In genomic region chr10:63700209-63700934, GRCh38 we compare ENCODE assay signal across 8 cellular contexts.
DNase-seq lines count a peak whose midpoint lies in the region; ATAC-seq and TF ChIP-seq lines count a peak whose summit lies in the region.

No MANE protein-coding gene starts in this region.

- peak overlapping the region; percentile 15 for H3K4me3 Mint-ChIP-seq in MCF 10A (ENCODE audit: unreplicated experiment)
- H3K4me3 Mint-ChIP-seq in naive thymus-derived CD8-positive, alpha-beta T cell = no peak overlapping the region

- no peaks in the 10 kb centered on the region for H3K79me2 ChIP-seq in OCI-LY7 (ENCODE audit: insufficient read depth, low read depth, low read length)

- H3K27me3 ChIP-seq in mucosa of rectum (ENCODE audit: control insufficient read depth in 2 of 2, insufficient read depth in 2 of 2, low read length in 2 of 2) = no peaks in the 10 kb centered on the region

- no peak for ATAC-seq in naive thymus-derived CD8-positive, alpha-beta T cell
- no peak for ATAC-seq in HG03354 (IDR thresholded peaks at IDR 0.05; ENCODE audit: poor library complexity, severe bottlenecking, unreplicated experiment)
- no peak for ATAC-seq in GM18498 (IDR thresholded peaks at IDR 0.05; ENCODE audit: unreplicated experiment)

- DNase-seq in AG09309 (ENCODE audit: low read depth) (peak; percentile 95), HT1080 (ENCODE audit: low read depth) (peak; percentile 99), MCF 10A (ENCODE audit: unreplicated experiment) (peak; percentile 90), OCI-LY7 (ENCODE audit: low spot score) (no peak)
- DNase-seq in naive thymus-derived CD8-positive, alpha-beta T cell = no peak

- no peaks in the 10 kb centered on the region for H3K9me3 Mint-ChIP-seq in MCF 10A (ENCODE audit: unreplicated experiment)
- H3K9me3 Mint-ChIP-seq in naive thymus-derived CD8-positive, alpha-beta T cell = peaks cover 0 to 2% (median 0%) of the 10 kb centered on the region in 9 donors

- no peaks in the 10 kb centered on the region for H3K36me3 Mint-ChIP-seq in MCF 10A (ENCODE audit: insufficient read depth, unreplicated experiment)
- no peaks in the 10 kb centered on the region for H3K36me3 Mint-ChIP-seq in naive thymus-derived CD8-positive, alpha-beta T cell

- CTCF ChIA-PET in MCF 10A (lab: Yijun Ruan, JAX) (interaction anchor here (0.6 to 1.0 kb wide), 5 partner anchors 16 to 534 kb away, joined by 3 to 6 read pairs (median 3); no protein-coding TSS in a partner anchor), OCI-LY7 (lab: Charles Lee; ENCODE audit: unreplicated experiment) (no interaction called here)

- H3K9me3 ChIP-seq in mucosa of rectum (ENCODE audit: control insufficient read depth in 2 of 2, low read length in 2 of 2) = no peaks in the 10 kb centered on the region
- H3K9me3 ChIP-seq in OCI-LY7 (ENCODE audit: low read length) = no peaks in the 10 kb centered on the region

- H2AFZ ChIP-seq in OCI-LY7 (ENCODE audit: low read length) = no peak overlapping the region

- H3K27ac Mint-ChIP-seq in MCF 10A (ENCODE audit: low read depth, unreplicated experiment) = peak overlapping the region; percentile 91
- peak overlapping the region in 1 of 10 donors; percentile 4 for H3K27ac Mint-ChIP-seq in naive thymus-derived CD8-positive, alpha-beta T cell

- H3K36me3 ChIP-seq in mucosa of rectum (ENCODE audit: control insufficient read depth in 2 of 2, insufficient read depth in 2 of 2, low read length in 2 of 2) = no peaks in the 10 kb centered on the region
- H3K36me3 ChIP-seq in OCI-LY7 (ENCODE audit: insufficient read depth, low read length) = no peaks in the 10 kb centered on the region

- BruUV-seq in MCF 10A (replicated peaks; lab: Mats Ljungman, UMichigan) (TSS peak; percentile 75), OCI-LY7 (replicated peaks; lab: Mats Ljungman, UMichigan) (no TSS peak)

- TF ChIP-seq CTCF in AG09309 (IDR thresholded peaks at IDR 0.05; ENCODE audit: control insufficient read depth, insufficient read depth, low read depth, low read length, missing control alignments) (no peak), MCF 10A (IDR thresholded peaks at IDR 0.05; ENCODE audit: unreplicated experiment) (no peak), OCI-LY7 (conservative IDR thresholded peaks at IDR 0.05; ENCODE audit: low read length) (no peak)

- H3K4me1 Mint-ChIP-seq in MCF 10A (ENCODE audit: insufficient read depth, unreplicated experiment) = peaks cover 32% of the 10 kb centered on the region
- H3K4me1 Mint-ChIP-seq in naive thymus-derived CD8-positive, alpha-beta T cell = peaks cover 0 to 30% (median 0%) of the 10 kb centered on the region in 4 donors

- H3K9ac ChIP-seq in mucosa of rectum (ENCODE audit: low read depth in 1 of 2, low read length in 2 of 2) = peak overlapping the region in 1 of 2 donors; percentile 19

- no peak overlapping the region for H3K4me2 ChIP-seq in OCI-LY7 (ENCODE audit: low read length)

- intact Hi-C loops in MCF 10A (cut with micrococcal nuclease) = no loop called here
- intact Hi-C loops in OCI-LY7 (cut with micrococcal nuclease; ENCODE audit: unreplicated experiment) = no loop called here

- H3K27ac ChIP-seq in mucosa of rectum (ENCODE audit: low read depth in 2 of 2, low read length in 2 of 2) (peak overlapping the region; percentile 45 to 46), OCI-LY7 (ENCODE audit: low read depth, low read length, poor library complexity, severe bottlenecking) (no peak overlapping the region)

- peaks cover 0 to 5% of the 10 kb centered on the region in 2 donors for H3K4me1 ChIP-seq in mucosa of rectum (ENCODE audit: control insufficient read depth in 2 of 2, insufficient read depth in 2 of 2, low read length in 2 of 2)
- H3K4me1 ChIP-seq in OCI-LY7 (ENCODE audit: insufficient read depth, low read length, poor library complexity, severe bottlenecking) = peaks cover 45% of the 10 kb centered on the region

- POLR2A ChIA-PET in MCF 10A (lab: Yijun Ruan, JAX) = interaction anchor here (0.7 to 2.5 kb wide), 12 partner anchors 11 to 584 kb away, joined by 3 to 20 read pairs (median 4); no protein-coding TSS in a partner anchor
- POLR2A ChIA-PET in naive thymus-derived CD8-positive, alpha-beta T cell (lab: Charles Lee) = no interaction called here
- POLR2A ChIA-PET in OCI-LY7 (lab: Charles Lee) = interaction anchor here (0.6 to 1.0 kb wide), 3 partner anchors 12 to 79 kb away, joined by 3 read pairs; no protein-coding TSS in a partner anchor

- H3K4me3 ChIP-seq in AG09309 (ENCODE audit: control insufficient read depth, low read depth, low read length) (no peak overlapping the region), mucosa of rectum (ENCODE audit: low read length in 2 of 2) (no peak overlapping the region), OCI-LY7 (ENCODE audit: low read depth, low read length, poor library complexity, severe bottlenecking) (no peak overlapping the region)

- no peaks in the 10 kb centered on the region for H3K9me2 ChIP-seq in OCI-LY7 (ENCODE audit: insufficient read depth, low read length)

- H3K27me3 Mint-ChIP-seq in MCF 10A (ENCODE audit: insufficient read depth, unreplicated experiment) = no peaks in the 10 kb centered on the region
- no peaks in the 10 kb centered on the region for H3K27me3 Mint-ChIP-seq in naive thymus-derived CD8-positive, alpha-beta T cell

- no peaks in the 10 kb centered on the region for H4K20me1 ChIP-seq in OCI-LY7 (ENCODE audit: insufficient read depth, low read length)

Comparison
In these comparisons a context has a peak if more than half of its experiments do, and no peak if none do; other contexts are left out.
1. DNase-seq: peak in AG09309 (single experiment), HT1080 (single experiment) and MCF 10A (single experiment); none in naive thymus-derived CD8-positive, alpha-beta T cell (0 of 10) and OCI-LY7 (single experiment).